ENCODE assay signal across 30 cellular contexts in genomic region chr2:38712871-38713270, GRCh38. TPM values are rescaled to one million over a fixed set of nuclear protein-coding genes. Genes with fewer than 3 reads are reported as not detected.
DNase-seq lines count a peak whose midpoint lies in the region; ATAC-seq, FAIRE-seq and TF ChIP-seq lines count a peak whose summit lies in the region.
"Had no signal": no experiment of that assay in that cellular context is flagged by ENCODE, and none has a peak within 500 bp of the region (broad histone marks: within the 10 kb centered on the region; RNA-seq: fewer than 3 reads in every experiment).

No MANE protein-coding gene starts in this region.

- peak overlapping the region; percentile 81 for H3K27ac Mint-ChIP-seq in activated T-cell treated with anti-CD3 and anti-CD28 coated beads, Interleukin-2, amount 50 U/mL, for 72 hours
- H3K27ac Mint-ChIP-seq in activated T-helper 17 cell treated with anti-CD3 and anti-CD28 coated beads, Interleukin-2, amount 50 U/mL, for 72 hours = peak overlapping the region; percentile 86
- H3K27ac Mint-ChIP-seq in progenitor cell of endocrine pancreas = peak overlapping the region; percentile 65
- H3K27ac Mint-ChIP-seq: memory B cell, neural progenitor cell, type B pancreatic cell had no signal

- H3K27ac ChIP-seq in GM23248 = no peak overlapping the region
- H3K27ac ChIP-seq: coronary artery, neural progenitor cell, parathyroid adenoma, right atrium auricular region, spleen had no signal

- no peak overlapping the region for H3K4me2 ChIP-seq in GM23248 (ENCODE audit: unreplicated experiment)
- H3K4me2 ChIP-seq: neural progenitor cell had no signal

- no peaks in the 10 kb centered on the region for H4K20me1 ChIP-seq in GM23248 (ENCODE audit: insufficient read depth)

- no peak for DNase-seq in activated T-cell treated with anti-CD3 and anti-CD28 coated beads, Interleukin-2, amount 50 U/mL, for 72 hours
- no peak for DNase-seq in activated T-cell treated with anti-CD3 and anti-CD28 coated beads for 4 hours
- DNase-seq in GM23248 = peak; percentile 39
- DNase-seq in progenitor cell of endocrine pancreas (ENCODE audit: low spot score, unreplicated experiment) = no peak
- no peak for DNase-seq in NCI-H1694 treated with DMSO at 0.1 percent for 48 hours (lab: John Stamatoyannopoulos, UW)
- no peak for DNase-seq in GM12891 (ENCODE audit: insufficient read length, low spot score)
- DNase-seq: ACHN; activated CD4-positive, alpha-beta T cell treated with anti-CD3 and anti-CD28 coated beads, Interleukin-2, amount 50 U/mL, for 1 hour; aorta; BE2C; COR-L47; GF-D8; NCI-H2081; NCI-H2227 treated with DMSO at 0.1 percent for 48 hours; NCI-H69; spleen had no signal

- no peak for TF ChIP-seq POLR2A in GM12891 (IDR thresholded peaks at IDR 0.05; ENCODE audit: low read depth, low read length)

- H3K9ac ChIP-seq in GM23248 = no peak overlapping the region
- H3K9ac ChIP-seq: neural progenitor cell, parathyroid adenoma had no signal

- TF ChIP-seq CTCF in progenitor cell of endocrine pancreas (IDR thresholded peaks at IDR 0.05; ENCODE audit: unreplicated experiment) = no peak

- H3K9me3 Mint-ChIP-seq in activated T-cell treated with anti-CD3 and anti-CD28 coated beads, Interleukin-2, amount 50 U/mL, for 72 hours = peaks cover 3% of the 10 kb centered on the region in 2 donors
- no peaks in the 10 kb centered on the region for H3K9me3 Mint-ChIP-seq in activated T-helper 17 cell treated with anti-CD3 and anti-CD28 coated beads, Interleukin-2, amount 50 U/mL, for 72 hours
- peaks cover 4% of the 10 kb centered on the region for H3K9me3 Mint-ChIP-seq in progenitor cell of endocrine pancreas (ENCODE audit: low read depth)

- no peak overlapping the region for H3K4me3 ChIP-seq in GM23248
- H3K4me3 ChIP-seq: coronary artery, K562, neural progenitor cell, right atrium auricular region, spleen had no signal

- H3K4me1 ChIP-seq in GM23248 (ENCODE audit: insufficient read depth) = peaks cover 7% of the 10 kb centered on the region; the same call in 1 of the 2 replicates
- H3K4me1 ChIP-seq: BE2C, right atrium auricular region had no signal

- H2AFZ ChIP-seq in GM23248 = no peak overlapping the region
- H2AFZ ChIP-seq: neural progenitor cell, parathyroid adenoma had no signal

- no peaks in the 10 kb centered on the region for H3K27me3 ChIP-seq in GM23248 (replicated peaks; ENCODE audit: insufficient read depth)
- H3K27me3 ChIP-seq: BE2C, neural progenitor cell, right atrium auricular region, spleen had no signal

- no peak for FAIRE-seq in GM12891 (lab: Jason Lieb, UNC)
- FAIRE-seq: endometrium, GM19239, K562, RCC 7860 had no signal

- no peak for ATAC-seq in activated T-cell treated with anti-CD3 and anti-CD28 coated beads, Interleukin-2, amount 50 U/mL, for 72 hours (replicated peaks in 1 of 2)
- ATAC-seq in activated T-helper 17 cell treated with anti-CD3 and anti-CD28 coated beads, Interleukin-2, amount 50 U/mL, for 72 hours (replicated peaks) = no peak
- ATAC-seq in activated CD4-positive, CD25-positive, alpha-beta regulatory T cell treated with anti-CD3 and anti-CD28 coated beads, Interleukin-2, amount 50 U/mL, for 24 hours = no peak
- ATAC-seq: activated naive CD4-positive, alpha-beta T cell treated with anti-CD3 and anti-CD28 coated beads, Interleukin-2, amount 50 U/mL, for 72 hours; K562; left lobe of liver had no signal

- H3K36me3 ChIP-seq in GM23248 (ENCODE audit: low read depth) = no peaks in the 10 kb centered on the region
- H3K36me3 ChIP-seq: BE2C, neural progenitor cell, right atrium auricular region had no signal

- no peak overlapping the region for H3K4me3 Mint-ChIP-seq in activated T-cell treated with anti-CD3 and anti-CD28 coated beads, Interleukin-2, amount 50 U/mL, for 72 hours
- H3K4me3 Mint-ChIP-seq in activated T-helper 17 cell treated with anti-CD3 and anti-CD28 coated beads, Interleukin-2, amount 50 U/mL, for 72 hours = peak overlapping the region; percentile 70
- no peak overlapping the region for H3K4me3 Mint-ChIP-seq in progenitor cell of endocrine pancreas (ENCODE audit: low read depth)
- H3K4me3 Mint-ChIP-seq: memory B cell, neural progenitor cell, type B pancreatic cell had no signal

- no peaks in the 10 kb centered on the region for H3K9me3 ChIP-seq in GM23248 (ENCODE audit: low read depth)
- H3K9me3 ChIP-seq: BE2C, right atrium auricular region, spleen had no signal

- WGBS in GM23248 (ENCODE audit: low coverage in 1 of 2, low lambda C conversion rate in 2 of 2, missing lambda C conversion rate in 2 of 2), 2 experiments = 66 to 68% methylated on average over 4 of the region's 4 CpGs

- peaks cover 69% of the 10 kb centered on the region for H3K4me1 Mint-ChIP-seq in activated T-cell treated with anti-CD3 and anti-CD28 coated beads, Interleukin-2, amount 50 U/mL, for 72 hours (ENCODE audit: low read depth)
- H3K4me1 Mint-ChIP-seq in activated T-helper 17 cell treated with anti-CD3 and anti-CD28 coated beads, Interleukin-2, amount 50 U/mL, for 72 hours = peaks cover 36% of the 10 kb centered on the region
- peaks cover 7% of the 10 kb centered on the region for H3K4me1 Mint-ChIP-seq in progenitor cell of endocrine pancreas (ENCODE audit: low read depth)

- H3K79me2 ChIP-seq in GM23248 (ENCODE audit: insufficient read depth) = no peaks in the 10 kb centered on the region
- H3K79me2 ChIP-seq: parathyroid adenoma had no signal

- H3K9me2 ChIP-seq in GM23248 (ENCODE audit: insufficient read depth) = no peaks in the 10 kb centered on the region

- H3K36me3 Mint-ChIP-seq in activated T-cell treated with anti-CD3 and anti-CD28 coated beads, Interleukin-2, amount 50 U/mL, for 72 hours (ENCODE audit: insufficient read depth in 2 of 2) = peaks cover 18 to 46% of the 10 kb centered on the region in 2 donors
- peaks cover 96% of the 10 kb centered on the region for H3K36me3 Mint-ChIP-seq in activated T-helper 17 cell treated with anti-CD3 and anti-CD28 coated beads, Interleukin-2, amount 50 U/mL, for 72 hours (ENCODE audit: low read depth)
- H3K36me3 Mint-ChIP-seq in progenitor cell of endocrine pancreas (ENCODE audit: insufficient read depth) = peaks cover 17% of the 10 kb centered on the region

- no peaks in the 10 kb centered on the region for H3K27me3 Mint-ChIP-seq in activated T-cell treated with anti-CD3 and anti-CD28 coated beads, Interleukin-2, amount 50 U/mL, for 72 hours (ENCODE audit: low read depth)
- no peaks in the 10 kb centered on the region for H3K27me3 Mint-ChIP-seq in activated T-helper 17 cell treated with anti-CD3 and anti-CD28 coated beads, Interleukin-2, amount 50 U/mL, for 72 hours
- no peaks in the 10 kb centered on the region for H3K27me3 Mint-ChIP-seq in progenitor cell of endocrine pancreas
- H3K27me3 Mint-ChIP-seq: memory B cell, type B pancreatic cell had no signal

- no peaks in the 10 kb centered on the region for H3F3A ChIP-seq in GM23248 (ENCODE audit: insufficient read depth)

- in situ Hi-C loops in GM23248 (cut with MboI) = loop anchor here (10.0 kb wide), 1 partner anchor 108 kb away; the partner anchor contains the start of gene HNRNPLL

TF ChIP-seq in GM12891, 5 proteins besides CTCF, POLR2A, EP300 and RAD21:
- TF ChIP-seq POU2F2 (IDR thresholded peaks at IDR 0.05; ENCODE audit: low read depth, low read length) (no peak), PAX5 (IDR thresholded peaks at IDR 0.05; ENCODE audit: insufficient read depth, low read length, severe bottlenecking) (no peak), SPI1 (IDR thresholded peaks at IDR 0.05; ENCODE audit: low read depth, low read length) (no peak), POLR2AphosphoS5 (IDR thresholded peaks at IDR 0.05; ENCODE audit: low read depth, low read length) (no peak), TAF1 (IDR thresholded peaks at IDR 0.05; ENCODE audit: low read depth, low read length) (no peak)

RNA-seq across cellular contexts. Expression of gene SRSF7, which starts 38.3 kb away (rescaled TPM):
- total RNA-seq in activated T-cell treated with anti-CD3 and anti-CD28 coated beads, Interleukin-2, amount 50 U/mL, for 72 hours = 100 to 1,000 TPM; 258 to 264 TPM
- total RNA-seq in GM23248 (2014; rRNA removed; shearing (Covaris generic)) = 86.5 and 95.0 TPM in 2 replicates
- polyA plus RNA-seq in GM23248 (2016; fragmentation: Nextera tagmentation; extraction: Ambion mirVana) = 156 TPM in 2 replicates
- 100 to 1,000 TPM; 199 to 366 TPM for total RNA-seq in activated T-helper 17 cell treated with anti-CD3 and anti-CD28 coated beads, Interleukin-2, amount 50 U/mL, for 72 hours
- 258 TPM in 2 replicates for total RNA-seq in progenitor cell of endocrine pancreas
- 278 TPM for polyA plus RNA-seq in GM12891 (2012; ENCODE audit: low read depth, missing spikeins)

RNA-seq across cellular contexts. Expression of gene GALM, which starts 47.0 kb away (rescaled TPM):
- 100 to 1,000 TPM in 1 of 2 donors, 10 to 100 TPM in 1; 97.8 to 114 TPM for total RNA-seq in activated T-cell treated with anti-CD3 and anti-CD28 coated beads, Interleukin-2, amount 50 U/mL, for 72 hours
- 8.6 and 10.8 TPM in 2 replicates for total RNA-seq in GM23248 (2014; rRNA removed; shearing (Covaris generic))
- 7.6 and 8.8 TPM in 2 replicates for polyA plus RNA-seq in GM23248 (2016; fragmentation: Nextera tagmentation; extraction: Ambion mirVana)
- 100 to 1,000 TPM in 1 of 2 donors, 10 to 100 TPM in 1; 85.2 to 123 TPM for total RNA-seq in activated T-helper 17 cell treated with anti-CD3 and anti-CD28 coated beads, Interleukin-2, amount 50 U/mL, for 72 hours
- total RNA-seq in progenitor cell of endocrine pancreas = 40.2 and 46.3 TPM in 2 replicates
- 24.9 TPM for polyA plus RNA-seq in GM12891 (2012; ENCODE audit: low read depth, missing spikeins)
